22 cellular contexts compared by ENCODE assay signal in the genomic region with DNA sequence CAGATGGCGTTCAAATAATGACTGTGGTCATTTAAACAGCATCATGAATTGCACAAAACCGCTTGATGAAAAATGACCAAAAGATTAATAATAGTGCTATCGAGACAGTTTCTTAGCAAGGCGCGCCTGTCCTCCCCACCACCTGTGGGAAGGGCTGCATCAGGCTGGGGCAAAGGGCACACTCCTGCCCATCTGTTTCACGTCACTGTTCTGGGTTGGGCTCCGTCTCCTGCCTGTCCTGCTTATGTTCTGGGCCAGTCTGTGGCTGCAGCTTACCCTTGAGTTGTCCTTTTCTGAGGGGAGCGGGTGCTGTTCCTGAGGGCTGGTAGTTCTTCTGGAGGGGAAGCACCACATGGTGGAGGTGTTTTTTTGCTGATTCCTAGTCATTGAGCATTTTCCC. TPM values are rescaled to one million over a fixed set of nuclear protein-coding genes. Genes with fewer than 3 reads are reported as not detected.
"Had no signal": no experiment of that assay in that cellular context is flagged by ENCODE, and none has a peak within 500 bp of the region (broad histone marks: within the 10 kb centered on the region; RNA-seq: fewer than 3 reads in every experiment).

No MANE protein-coding gene starts in this region.

- H3K9me3 Mint-ChIP-seq: activated CD4-positive, alpha-beta T cell treated with anti-CD3 and anti-CD28 coated beads, Interleukin-2, amount 10 ng/mL, durations not matched to agents 7 days and 5 days; activated naive CD4-positive, alpha-beta T cell treated with anti-CD3 and anti-CD28 coated beads, Interleukin-2, amount 50 U/mL, for 24 hours; naive B cell had no signal

- FAIRE-seq: endothelial cell of umbilical vein, TTC549 had no signal

- DNase-seq: activated CD4-positive, alpha-beta T cell treated with anti-CD3 and anti-CD28 coated beads, Interleukin-2, amount 10 ng/mL, durations not matched to agents 7 days and 5 days; activated CD4-positive, CD25-positive, alpha-beta regulatory T cell; activated effector memory CD4-positive, alpha-beta T cell treated with Interleukin-2 at 50 U/mL for 16 hours; amygdala; body of pancreas; central memory CD4-positive, alpha-beta T cell; effector CD8-positive, alpha-beta T cell; esophagus squamous epithelium; lower lobe of right lung; naive B cell; retina; SJCRH30; T-helper 2 cell had no signal

- H3K27me3 Mint-ChIP-seq: activated CD4-positive, alpha-beta T cell treated with anti-CD3 and anti-CD28 coated beads, Interleukin-2, amount 10 ng/mL, durations not matched to agents 7 days and 5 days; activated naive CD4-positive, alpha-beta T cell treated with anti-CD3 and anti-CD28 coated beads, Interleukin-2, amount 50 U/mL, for 24 hours; naive B cell had no signal

- H3K9me3 ChIP-seq: body of pancreas, esophagus squamous epithelium, lower lobe of right lung, neutrophil, SJCRH30, thoracic aorta had no signal

- H3K27ac ChIP-seq: body of pancreas, coronary artery, esophagus squamous epithelium, lower lobe of right lung, neutrophil, SJCRH30, thoracic aorta had no signal

- H3K27ac Mint-ChIP-seq: activated CD4-positive, alpha-beta T cell treated with anti-CD3 and anti-CD28 coated beads, Interleukin-2, amount 10 ng/mL, durations not matched to agents 7 days and 5 days had no signal

- H3K4me3 ChIP-seq: body of pancreas, coronary artery, esophagus squamous epithelium, lower lobe of right lung, SJCRH30, smooth muscle cell, thoracic aorta had no signal

- H3K4me3 Mint-ChIP-seq: activated CD4-positive, alpha-beta T cell treated with anti-CD3 and anti-CD28 coated beads, Interleukin-2, amount 10 ng/mL, durations not matched to agents 7 days and 5 days; activated naive CD4-positive, alpha-beta T cell treated with anti-CD3 and anti-CD28 coated beads, Interleukin-2, amount 50 U/mL, for 24 hours; naive B cell had no signal

- H3K4me1 ChIP-seq: body of pancreas, lower lobe of right lung, SJCRH30 had no signal

- ATAC-seq: body of pancreas, lower lobe of right lung had no signal

- H3K27me3 ChIP-seq: body of pancreas, esophagus squamous epithelium, neutrophil, SJCRH30 had no signal

RNA-seq across cellular contexts. Expression of gene IL2RA, which starts 40.0 kb away (rescaled TPM):
- total RNA-seq: endothelial cell of umbilical vein, fibroblast of villous mesenchyme, kidney epithelial cell, SJCRH30, smooth muscle cell had no signal
- polyA plus RNA-seq: endothelial cell of umbilical vein, smooth muscle cell had no signal
